In genomic region chr22:32200752-32201151, GRCh38 we compare ENCODE assay signal across 28 cellular contexts. TPM values are rescaled to one million over a fixed set of nuclear protein-coding genes. Genes with fewer than 3 reads are reported as not detected.
DNase-seq lines count a peak whose midpoint lies in the region; ATAC-seq and TF ChIP-seq lines count a peak whose summit lies in the region.
"Had no signal": no experiment of that assay in that cellular context is flagged by ENCODE, and none has a peak within 500 bp of the region (broad histone marks: within the 10 kb centered on the region; RNA-seq: fewer than 3 reads in every experiment).

No MANE protein-coding gene starts in this region.

- H3F3A ChIP-seq in OCI-LY1 (ENCODE audit: insufficient read depth, low read length) = no peaks in the 10 kb centered on the region

- peak; percentile 38 for ATAC-seq in effector memory CD8-positive, alpha-beta T cell (replicated peaks)
- ATAC-seq in stimulated activated effector memory CD8-positive, alpha-beta T cell treated with anti-CD3 and anti-CD28 coated beads, Interleukin-12 subunit alpha, Interleukin-12 subunit beta, amount 100 ng/mL, for 72 hours = no peak
- ATAC-seq: GM12878; lower lobe of right lung; stimulated activated naive CD8-positive, alpha-beta T cell treated with anti-CD3 and anti-CD28 coated beads, Interleukin-15, Interleukin-2, amounts not matched to agents 100 U/mL and 50 U/mL, for 24 hours had no signal

- no peaks in the 10 kb centered on the region for H3K27me3 ChIP-seq in OCI-LY1 (ENCODE audit: insufficient read depth, low read length)
- no peaks in the 10 kb centered on the region for H3K27me3 ChIP-seq in thyroid gland
- peaks cover 0 to 55% of the 10 kb centered on the region in 2 donors for H3K27me3 ChIP-seq in tibial artery

- H2AFZ ChIP-seq in OCI-LY1 (ENCODE audit: low read length) = no peak overlapping the region

- no peaks in the 10 kb centered on the region for H3K36me3 ChIP-seq in OCI-LY1 (ENCODE audit: insufficient read depth, low read length)
- H3K36me3 ChIP-seq in thyroid gland = no peaks in the 10 kb centered on the region
- no peaks in the 10 kb centered on the region for H3K36me3 ChIP-seq in tibial artery
- H3K36me3 ChIP-seq: lower lobe of right lung, transverse colon had no signal

- peaks cover 25 to 29% of the 10 kb centered on the region in 2 donors for H3K27me3 Mint-ChIP-seq in effector memory CD8-positive, alpha-beta T cell
- peaks cover 38% of the 10 kb centered on the region for H3K27me3 Mint-ChIP-seq in HFFc6 (ENCODE audit: insufficient read depth)

- peak; percentile 15 for DNase-seq in stimulated activated CD4-positive, alpha-beta T cell treated with anti-CD3 and anti-CD28 coated beads, Interleukin-15, amount 100 ng/mL, for 24 hours
- no peak for DNase-seq in stimulated activated CD4-positive, alpha-beta T cell treated with anti-CD3 and anti-CD28 coated beads, Interleukin-4, amount 100 ng/mL, for 4 hours
- DNase-seq in effector memory CD8-positive, alpha-beta T cell = no peak
- DNase-seq in stimulated activated effector memory CD8-positive, alpha-beta T cell treated with anti-CD3 and anti-CD28 coated beads, Interleukin-12 subunit alpha, Interleukin-12 subunit beta, amount 100 ng/mL, for 72 hours (ENCODE audit: low spot score in 2 of 2) = no peak
- DNase-seq in thyroid gland = no peak
- no peak for DNase-seq in tibial artery
- DNase-seq in HFFc6 = no peak
- DNase-seq: activated CD4-positive, CD25-positive, alpha-beta regulatory T cell; amygdala; DMS79; Kasumi-1; lower lobe of right lung; NCI-H1048; NCI-H2029; NCI-H510A; NK-92 treated with Interleukin-12 subunit alpha and Interleukin-12 subunit beta, amount 100 ng/mL, for 24 hours; occipital lobe; SK-N-SH; stimulated activated CD4-positive, alpha-beta T cell treated with anti-CD3 and anti-CD28 coated beads, Interleukin-4, amount 100 ng/mL, for 1 hour; stimulated activated naive CD8-positive, alpha-beta T cell treated with anti-CD3 and anti-CD28 coated beads, Interleukin-15, Interleukin-2, amounts not matched to agents 100 U/mL and 50 U/mL, for 24 hours; T-helper 9 cell; transverse colon had no signal

- H3K79me2 ChIP-seq in OCI-LY1 (ENCODE audit: insufficient read depth, low read length) = no peaks in the 10 kb centered on the region

- no peak overlapping the region for H3K4me3 ChIP-seq in OCI-LY1 (ENCODE audit: low read depth, low read length, poor library complexity, severe bottlenecking)
- H3K4me3 ChIP-seq in thyroid gland (replicated peaks in 1 of 3) = no peak overlapping the region
- no peak overlapping the region for H3K4me3 ChIP-seq in tibial artery
- H3K4me3 ChIP-seq: GM12878, lower lobe of right lung, transverse colon had no signal

- peaks cover 27 to 30% of the 10 kb centered on the region in 2 donors for H3K4me1 Mint-ChIP-seq in effector memory CD8-positive, alpha-beta T cell (ENCODE audit: low read depth in 2 of 2)
- H3K4me1 Mint-ChIP-seq in stimulated activated effector memory CD8-positive, alpha-beta T cell treated with anti-CD3 and anti-CD28 coated beads, Interleukin-12 subunit alpha, Interleukin-12 subunit beta, amount 100 ng/mL, for 72 hours = peaks cover 43% of the 10 kb centered on the region
- peaks cover 7% of the 10 kb centered on the region for H3K4me1 Mint-ChIP-seq in HFFc6 (ENCODE audit: low read depth)

- WGBS in thyroid gland, 2 donors = 70 to 81% methylated on average over 10 of the region's 10 CpGs

- no peak overlapping the region for H3K9ac ChIP-seq in OCI-LY1 (ENCODE audit: low read length)
- H3K9ac ChIP-seq: SK-N-SH had no signal

- no peaks in the 10 kb centered on the region for H3K9me2 ChIP-seq in OCI-LY1 (ENCODE audit: low read depth, low read length)
- H3K9me2 ChIP-seq: SK-N-SH had no signal

- intact Hi-C loops in thyroid gland (cut with DNase I) = loop anchor here (10.0 kb wide), 1 partner anchor 274 kb away; the partner anchor contains the start of gene FBXO7
- intact Hi-C loops in tibial artery (cut with DNase I; ENCODE audit: low total_unique reads) = no loop called here

- no peak overlapping the region for H3K4me3 Mint-ChIP-seq in effector memory CD8-positive, alpha-beta T cell
- no peak overlapping the region for H3K4me3 Mint-ChIP-seq in stimulated activated effector memory CD8-positive, alpha-beta T cell treated with anti-CD3 and anti-CD28 coated beads, Interleukin-12 subunit alpha, Interleukin-12 subunit beta, amount 100 ng/mL, for 72 hours
- no peak overlapping the region for H3K4me3 Mint-ChIP-seq in HFFc6
- H3K4me3 Mint-ChIP-seq: dendritic cell treated with granulocyte-macrophage colony-stimulating factor and Interleukin-4, amounts not matched to agents 40 ng/mL and 50 ng/mL, for 4 days had no signal

- H3K27ac ChIP-seq in OCI-LY1 (ENCODE audit: low read depth, low read length, poor library complexity, severe bottlenecking) (no peak overlapping the region), thyroid gland (no peak overlapping the region), tibial artery (no peak overlapping the region)
- H3K27ac ChIP-seq: lower lobe of right lung, transverse colon had no signal

- H4K20me1 ChIP-seq in OCI-LY1 (ENCODE audit: insufficient read depth, low read length) = no peaks in the 10 kb centered on the region

- peak; percentile 15; the same call in 1 of the 2 replicates for TF ChIP-seq CTCF in OCI-LY1 (IDR thresholded peaks at IDR 0.05; ENCODE audit: low read length)
- TF ChIP-seq CTCF in thyroid gland (IDR thresholded peaks at IDR 0.05) = no peak
- TF ChIP-seq CTCF in tibial artery (IDR thresholded peaks at IDR 0.05) = no peak
- TF ChIP-seq CTCF in HFFc6 (IDR thresholded peaks at IDR 0.05) = no peak

- H3K4me2 ChIP-seq in OCI-LY1 (ENCODE audit: low read length) = no peak overlapping the region
- H3K4me2 ChIP-seq: SK-N-SH had no signal

- no peaks in the 10 kb centered on the region for H3K9me3 ChIP-seq in OCI-LY1 (ENCODE audit: low read length)
- H3K9me3 ChIP-seq in thyroid gland = no peaks in the 10 kb centered on the region
- no peaks in the 10 kb centered on the region for H3K9me3 ChIP-seq in tibial artery
- H3K9me3 ChIP-seq: lower lobe of right lung, SK-N-SH, transverse colon had no signal

- H3K27ac Mint-ChIP-seq in effector memory CD8-positive, alpha-beta T cell = peak overlapping the region in 1 of 2 donors; percentile 60
- peak overlapping the region; percentile 8 for H3K27ac Mint-ChIP-seq in stimulated activated effector memory CD8-positive, alpha-beta T cell treated with anti-CD3 and anti-CD28 coated beads, Interleukin-12 subunit alpha, Interleukin-12 subunit beta, amount 100 ng/mL, for 72 hours
- no peak overlapping the region for H3K27ac Mint-ChIP-seq in HFFc6
- H3K27ac Mint-ChIP-seq: dendritic cell treated with granulocyte-macrophage colony-stimulating factor and Interleukin-4, amounts not matched to agents 40 ng/mL and 50 ng/mL, for 4 days had no signal

- H3K4me1 ChIP-seq in OCI-LY1 (ENCODE audit: insufficient read depth, low read length, severe bottlenecking) (no peaks in the 10 kb centered on the region), thyroid gland (peaks cover 0 to 13% of the 10 kb centered on the region in 2 donors), tibial artery (peaks cover 0 to 23% (median 2%) of the 10 kb centered on the region in 4 donors)

- no peak for TF ChIP-seq POLR2A in thyroid gland (IDR thresholded peaks at IDR 0.05)

- H3K9me3 Mint-ChIP-seq in effector memory CD8-positive, alpha-beta T cell = no peaks in the 10 kb centered on the region
- no peaks in the 10 kb centered on the region for H3K9me3 Mint-ChIP-seq in stimulated activated effector memory CD8-positive, alpha-beta T cell treated with anti-CD3 and anti-CD28 coated beads, Interleukin-12 subunit alpha, Interleukin-12 subunit beta, amount 100 ng/mL, for 72 hours
- no peaks in the 10 kb centered on the region for H3K9me3 Mint-ChIP-seq in HFFc6
- H3K9me3 Mint-ChIP-seq: dendritic cell treated with granulocyte-macrophage colony-stimulating factor and Interleukin-4, amounts not matched to agents 40 ng/mL and 50 ng/mL, for 4 days had no signal

- H3K36me3 Mint-ChIP-seq in effector memory CD8-positive, alpha-beta T cell (ENCODE audit: insufficient read depth) = no peaks in the 10 kb centered on the region
- H3K36me3 Mint-ChIP-seq in stimulated activated effector memory CD8-positive, alpha-beta T cell treated with anti-CD3 and anti-CD28 coated beads, Interleukin-12 subunit alpha, Interleukin-12 subunit beta, amount 100 ng/mL, for 72 hours = no peaks in the 10 kb centered on the region
- H3K36me3 Mint-ChIP-seq in HFFc6 (ENCODE audit: low read depth) = no peaks in the 10 kb centered on the region

RNA-seq across cellular contexts. Expression of gene RFPL2, which starts 4.1 kb away (rescaled TPM):
- total RNA-seq in thyroid gland = not detected
- total RNA-seq in HFFc6 (2021; fragmentation: NEBNext Ultra II Directional; extraction: Animal tissue kit (Norgen Biotek cat#: 25700)) = not detected
- total RNA-seq: bronchial epithelial cell, GM12878, kidney epithelial cell, lower lobe of right lung, myocyte, transverse colon had no signal

RNA-seq across cellular contexts. Expression of gene C22orf42, which starts 41.6 kb away (rescaled TPM):
- total RNA-seq in thyroid gland = not detected
- not detected for total RNA-seq in HFFc6 (2021; fragmentation: NEBNext Ultra II Directional; extraction: Animal tissue kit (Norgen Biotek cat#: 25700))
- total RNA-seq: bronchial epithelial cell, GM12878, kidney epithelial cell, lower lobe of right lung, myocyte, occipital lobe, transverse colon had no signal

RNA-seq across cellular contexts. Expression of gene SLC5A4, which starts 54.4 kb away (rescaled TPM):
- 1 to 10 TPM in 3 of 4 donors, under 1 TPM in 1; 0.45 to 1.3 (median 1.3) TPM for total RNA-seq in thyroid gland
- total RNA-seq in HFFc6 (2021; fragmentation: NEBNext Ultra II Directional; extraction: Animal tissue kit (Norgen Biotek cat#: 25700)) = not detected
- total RNA-seq: bronchial epithelial cell, GM12878, myocyte, occipital lobe had no signal
